1 cellular context compared by ENCODE assay signal in the genomic region with DNA sequence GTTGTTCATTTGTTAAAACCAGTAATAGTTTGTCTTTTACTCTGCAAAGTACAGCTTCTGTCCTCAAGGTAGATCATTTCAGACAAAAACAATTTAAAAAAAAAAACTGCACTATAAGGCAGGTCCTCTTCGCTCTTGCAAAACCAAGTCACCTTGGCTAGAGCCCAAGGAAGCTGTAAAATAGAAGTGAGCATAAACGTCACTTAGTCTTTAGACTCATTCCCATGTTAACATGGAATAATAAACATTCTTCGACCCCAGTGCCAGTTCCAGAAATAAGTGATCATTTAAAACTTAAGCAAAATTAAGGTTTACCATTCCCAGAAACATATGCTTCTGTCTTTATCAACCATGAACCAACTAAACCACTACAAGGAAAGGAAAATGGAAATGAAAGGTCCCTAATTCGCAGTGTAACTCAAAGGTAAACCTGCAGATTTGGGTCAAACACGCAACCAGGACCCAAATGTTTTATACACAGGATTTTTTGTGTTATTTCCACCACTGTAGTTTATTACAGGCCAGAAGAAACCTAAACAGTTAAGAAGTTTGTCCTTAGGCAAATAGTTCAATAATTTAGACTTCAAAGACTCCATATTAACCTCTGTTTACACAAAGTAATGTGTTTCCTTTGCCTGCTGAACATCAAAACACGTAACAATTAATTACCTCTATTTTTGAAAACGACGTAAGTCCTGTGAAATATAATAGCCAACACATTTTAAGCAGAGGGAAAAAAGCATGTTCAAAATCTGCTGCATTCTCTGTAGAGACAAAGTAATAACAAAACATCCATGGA.
TF ChIP-seq lines count a peak whose summit lies in the region.

No MANE protein-coding gene starts in this region.

TF ChIP-seq in IMR-90, 13 proteins besides CTCF, POLR2A, EP300 and RAD21:
- TF ChIP-seq CEBPB (IDR thresholded peaks at IDR 0.05; ENCODE audit: low read depth, low read length) = peak; percentile 72
- TF ChIP-seq MXI1 (IDR thresholded peaks at IDR 0.05; ENCODE audit: borderline replicate concordance, low read depth, low read length) = no peak
- no peak for TF ChIP-seq SMC3 (IDR thresholded peaks at IDR 0.05; ENCODE audit: low read depth, low read length)
- no peak for TF ChIP-seq CHD1 (IDR thresholded peaks at IDR 0.05; ENCODE audit: low read depth, low read length)
